ENCODE assay signal across 8 cellular contexts in the genomic region with DNA sequence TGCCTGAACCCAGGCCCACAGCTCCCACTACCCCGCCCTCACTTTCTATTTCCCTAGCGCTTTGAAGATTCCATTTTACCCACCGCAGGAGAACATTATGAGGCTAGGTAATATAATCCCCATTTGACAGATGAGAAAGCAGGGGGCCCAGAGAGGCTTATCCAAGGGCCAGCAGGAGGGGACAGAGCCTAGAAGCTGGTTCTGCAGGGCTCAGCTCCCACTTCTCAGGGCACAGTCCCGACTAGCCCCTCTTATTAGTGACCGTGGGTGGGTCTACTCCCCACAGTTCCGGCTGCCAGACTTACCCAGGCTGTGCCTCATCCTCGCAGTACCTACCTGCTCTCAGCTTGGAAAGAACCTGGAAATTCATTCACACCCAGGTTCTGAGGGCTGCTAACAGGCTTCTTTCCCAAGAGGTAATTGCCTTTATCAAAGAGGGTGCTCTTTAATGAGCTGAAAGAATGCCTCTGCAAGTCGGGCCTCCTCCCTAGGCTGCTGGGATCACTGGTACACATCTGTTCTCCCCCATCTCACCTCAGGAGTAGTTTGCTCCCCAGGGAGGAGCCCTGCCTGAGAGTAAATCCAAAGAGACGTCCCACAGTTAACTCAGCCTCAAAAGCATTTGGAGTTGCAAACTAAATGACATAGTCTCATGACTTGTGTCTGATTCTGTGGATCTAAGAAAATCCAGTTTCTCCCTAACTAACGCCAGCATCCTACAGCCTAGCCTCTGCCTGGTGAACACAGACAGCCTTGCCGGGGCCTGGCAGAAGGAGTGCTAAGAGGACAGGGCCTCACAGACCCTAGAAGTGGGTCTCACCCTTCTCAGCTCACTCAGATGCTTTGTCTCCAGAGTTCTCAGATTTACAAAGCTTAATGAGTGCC.
A peak's percentile ranks its signal among the peaks of the same experiment; 100 is the strongest.
DNase-seq lines count a peak whose midpoint lies in the region; ATAC-seq and TF ChIP-seq lines count a peak whose summit lies in the region.

No MANE protein-coding gene starts in this region.

- H3K4me1 Mint-ChIP-seq in naive B cell: peaks cover 66 to 84% (median 84%) of the 10 kb centered on the region in 3 donors

- TF ChIP-seq CTCF in cardiac fibroblast (IDR thresholded peaks at IDR 0.05; ENCODE audit: low read depth, low read length): no peak

- peak overlapping the region; percentile 94 to 99 (median 98) for H3K27ac Mint-ChIP-seq in naive B cell

- peaks cover 0 to 16% (median 6%) of the 10 kb centered on the region in 7 donors for H3K9me3 Mint-ChIP-seq in naive B cell

- ATAC-seq in HG02763 (IDR thresholded peaks at IDR 0.05; ENCODE audit: unreplicated experiment) (peak; percentile 46), naive B cell (ENCODE audit: low read depth in 2 of 2) (peak; percentile 18 to 38)

- H3K27me3 Mint-ChIP-seq in naive B cell: no peaks in the 10 kb centered on the region

- peaks cover 4 to 7% of the 10 kb centered on the region in 2 donors for H3K36me3 Mint-ChIP-seq in naive B cell

- H3K4me3 ChIP-seq in cardiac fibroblast (replicated peaks in 1 of 2; ENCODE audit: low read depth in 2 of 2, low read length in 2 of 2): no peak overlapping the region

- peak; percentile 44 for DNase-seq in NK-92 treated with Interleukin-12 subunit alpha and Interleukin-12 subunit beta, amount 100 ng/mL, for 24 hours (lab: John Stamatoyannopoulos, UW)
- DNase-seq in NK-92 (lab: John Stamatoyannopoulos, UW; ENCODE audit: unreplicated experiment) (no peak), NCI-H524 treated with DMSO at 0.1 percent for 48 hours (lab: John Stamatoyannopoulos, UW) (peak; percentile 80), cardiac fibroblast (ENCODE audit: low read depth in 2 of 2) (peak; percentile 62 to 89), naive B cell (no peak), pons (ENCODE audit: low spot score) (no peak), hippocampal formation (lab: John Stamatoyannopoulos, UW) (no peak)

- H3K4me3 Mint-ChIP-seq in naive B cell: peak overlapping the region; percentile 63 to 95 (median 87)

Comparison
In these comparisons a context has a peak if more than half of its experiments do, and no peak if none do; other contexts are left out.
1. DNase-seq: peak in NK-92 treated with Interleukin-12 subunit alpha and Interleukin-12 subunit beta, amount 100 ng/mL, for 24 hours (single experiment), NCI-H524 treated with DMSO at 0.1 percent for 48 hours (single experiment) and cardiac fibroblast (2 of 2); none in NK-92 (single experiment), naive B cell (single experiment), pons (single experiment) and hippocampal formation (0 of 2).